ENCODE assay signal across 20 cellular contexts in genomic region chr9:131037336-131038255, GRCh38. TPM values are rescaled to one million over a fixed set of nuclear protein-coding genes. Genes with fewer than 3 reads are reported as not detected.
DNase-seq lines count a peak whose midpoint lies in the region; ATAC-seq and TF ChIP-seq lines count a peak whose summit lies in the region.
"Had no signal": no experiment of that assay in that cellular context is flagged by ENCODE, and none has a peak within 500 bp of the region (broad histone marks: within the 10 kb centered on the region; RNA-seq: fewer than 3 reads in every experiment).

No MANE protein-coding gene starts in this region.

- no peaks in the 10 kb centered on the region for H3K9me3 ChIP-seq in left ventricle myocardium inferior (replicated peaks)
- H3K9me3 ChIP-seq: psoas muscle had no signal

- peak overlapping the region in 1 of 2 donors; percentile 19 for H3K27ac Mint-ChIP-seq in activated naive CD4-positive, alpha-beta T cell treated with anti-CD3 and anti-CD28 coated beads, Interleukin-2, amount 50 U/mL, for 72 hours
- H3K27ac Mint-ChIP-seq: CD14-positive monocyte, memory B cell had no signal

- ATAC-seq in GM21367 (IDR thresholded peaks at IDR 0.05; ENCODE audit: unreplicated experiment): no peak
- no peak for ATAC-seq in activated naive CD4-positive, alpha-beta T cell treated with anti-CD3 and anti-CD28 coated beads, Interleukin-2, amount 50 U/mL, for 72 hours
- ATAC-seq: PC-3, psoas muscle had no signal

- no peak for TF ChIP-seq CTCF in GM13977 (IDR thresholded peaks at IDR 0.05; ENCODE audit: extremely low read depth, insufficient read depth, missing control alignments)
- 0 out of 2 replicates have a peak, but pooled peaks have one; percentile 9 for TF ChIP-seq CTCF in VCaP (conservative IDR thresholded peaks at IDR 0.05)
- no peak for TF ChIP-seq CTCF in left ventricle myocardium inferior (IDR thresholded peaks at IDR 0.05; ENCODE audit: borderline replicate concordance)

- H3K36me3 Mint-ChIP-seq in activated naive CD4-positive, alpha-beta T cell treated with anti-CD3 and anti-CD28 coated beads, Interleukin-2, amount 50 U/mL, for 72 hours: no peaks in the 10 kb centered on the region
- H3K36me3 Mint-ChIP-seq: CD14-positive monocyte, memory B cell had no signal

- intact Hi-C loops in left ventricle myocardium inferior (cut with micrococcal nuclease): no loop called here

- H3K27me3 ChIP-seq in left ventricle myocardium inferior (ENCODE audit: low read depth): peaks cover 32% of the 10 kb centered on the region

- H3K27ac ChIP-seq in VCaP (peak overlapping the region; percentile 30), left ventricle myocardium inferior (replicated peaks) (peak overlapping the region; percentile 55)
- H3K27ac ChIP-seq: KMS-11, psoas muscle had no signal

- H3K4me1 ChIP-seq in left ventricle myocardium inferior: peaks cover 24% of the 10 kb centered on the region
- H3K4me1 ChIP-seq: psoas muscle had no signal

- DNase-seq in GM13977 (ENCODE audit: low spot score): peak; percentile 27
- no peak for DNase-seq in left ventricle myocardium inferior
- DNase-seq in retina: peak; percentile 35
- no peak for DNase-seq in stimulated activated CD4-positive, alpha-beta T cell treated with anti-CD3 and anti-CD28 coated beads, Interleukin-15, amount 100 ng/mL, for 24 hours
- DNase-seq in C1 segment of cervical spinal cord (lab: John Stamatoyannopoulos, UW): no peak
- no peak for DNase-seq in activated naive CD4-positive, alpha-beta T cell treated with anti-CD3 and anti-CD28 coated beads, Interleukin-2, amount 50 U/mL, for 72 hours (ENCODE audit: low spot score in 2 of 2)
- DNase-seq: activated CD4-positive, alpha-beta T cell treated with anti-CD3 and anti-CD28 coated beads, Interleukin-2, amount 50 U/mL, for 48 hours; activated gamma-delta T cell treated with Interleukin-2 at 50 U/mL for 16 hours; central memory CD4-positive, alpha-beta T cell; NCI-H2081 treated with DMSO at 0.1 percent for 48 hours; PC-3; stimulated activated CD4-positive, alpha-beta T cell treated with anti-CD3 and anti-CD28 coated beads, Interleukin-4, amount 100 ng/mL, for 1 hour; stimulated activated naive CD4-positive, alpha-beta T cell treated with Interleukin-2 at 50 U/mL for 16 hours; T-helper 2 cell had no signal

- no peaks in the 10 kb centered on the region for H3K36me3 ChIP-seq in left ventricle myocardium inferior

- H3K4me3 ChIP-seq in left ventricle myocardium inferior: no peak overlapping the region
- H3K4me3 ChIP-seq: psoas muscle had no signal

- in situ Hi-C loops in GM13977 (cut with MboI; ENCODE audit: low pct_unique_long_range_greater_than_20kb, low sequenced_read_pairs, unreplicated experiment): loop anchor here (25.0 kb wide), 1 partner anchor 325 kb away; no protein-coding TSS in a partner anchor

- H3K9me3 Mint-ChIP-seq in activated naive CD4-positive, alpha-beta T cell treated with anti-CD3 and anti-CD28 coated beads, Interleukin-2, amount 50 U/mL, for 72 hours: no peaks in the 10 kb centered on the region
- H3K9me3 Mint-ChIP-seq: memory B cell had no signal

RNA-seq across cellular contexts. Expression of gene LAMC3, which starts 28.6 kb away (rescaled TPM):
- 0.66 TPM for total RNA-seq in left ventricle myocardium inferior
- total RNA-seq in activated naive CD4-positive, alpha-beta T cell treated with anti-CD3 and anti-CD28 coated beads, Interleukin-2, amount 50 U/mL, for 72 hours: 1 to 10 TPM; 1.0 to 1.1 TPM

RNA-seq across cellular contexts. Expression of gene AIF1L, which starts 58.7 kb away (rescaled TPM):
- 16.5 TPM for total RNA-seq in left ventricle myocardium inferior
- 1 to 10 TPM in 1 of 2 donors, under 1 TPM in 1; 0.61 to 3.1 TPM for total RNA-seq in activated naive CD4-positive, alpha-beta T cell treated with anti-CD3 and anti-CD28 coated beads, Interleukin-2, amount 50 U/mL, for 72 hours

Comparison
In these comparisons a context has a peak if more than half of its experiments do, and no peak if none do; other contexts are left out.
1. DNase-seq: peak in GM13977 (single experiment) and retina (single experiment); none in left ventricle myocardium inferior (single experiment), stimulated activated CD4-positive, alpha-beta T cell treated with anti-CD3 and anti-CD28 coated beads, Interleukin-15, amount 100 ng/mL, for 24 hours (single experiment), C1 segment of cervical spinal cord (0 of 14) and activated naive CD4-positive, alpha-beta T cell treated with anti-CD3 and anti-CD28 coated beads, Interleukin-2, amount 50 U/mL, for 72 hours (0 of 2).